In the genomic region with DNA sequence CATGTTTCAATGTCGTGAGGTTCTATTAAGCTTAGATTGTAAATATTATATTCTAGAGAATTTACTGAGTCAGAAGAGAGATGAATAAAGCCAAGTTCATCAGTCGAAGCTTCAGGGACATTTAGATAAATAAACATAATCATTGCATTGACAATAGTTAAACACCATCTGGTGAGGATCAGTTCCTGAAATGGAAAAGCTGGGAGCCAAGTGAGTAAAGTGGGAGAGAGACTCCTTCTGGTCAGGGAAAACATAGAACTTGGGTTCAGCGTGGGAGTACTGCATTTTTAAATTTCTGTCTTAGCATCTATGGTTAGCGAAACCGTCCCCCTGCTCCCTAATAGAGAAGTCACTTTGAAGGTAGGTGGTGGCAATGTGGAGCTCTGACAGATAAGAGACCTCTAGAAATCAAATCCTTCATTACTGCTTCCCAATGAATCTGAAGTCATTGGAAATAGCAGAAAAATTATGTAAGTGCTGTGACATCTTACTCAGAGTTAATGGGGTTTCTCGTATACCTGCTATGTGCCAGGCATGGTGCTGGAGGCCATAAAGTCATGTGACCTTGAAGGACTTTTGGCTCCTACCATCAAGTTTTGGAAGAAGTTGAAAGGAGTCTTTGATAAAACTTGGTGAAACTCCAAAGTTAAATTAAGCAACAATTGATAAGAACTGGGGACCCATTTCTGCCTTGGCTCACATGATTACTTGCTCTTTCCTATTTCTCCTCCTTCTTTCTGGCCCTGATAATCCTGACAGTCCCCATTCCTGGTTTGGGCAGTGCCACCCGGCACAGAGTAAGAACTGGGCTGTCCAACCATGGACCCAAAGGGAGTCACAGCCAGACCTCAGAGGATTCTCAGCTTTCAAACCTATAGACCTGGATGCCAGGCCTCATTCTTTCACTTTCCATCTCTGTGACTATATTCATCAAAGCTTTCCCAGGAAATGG, we compare ENCODE assay signal across 18 cellular contexts.
DNase-seq lines count a peak whose midpoint lies in the region; ATAC-seq and TF ChIP-seq lines count a peak whose summit lies in the region.
"Had no signal": no experiment of that assay in that cellular context is flagged by ENCODE, and none has a peak within 500 bp of the region (broad histone marks: within the 10 kb centered on the region; RNA-seq: fewer than 3 reads in every experiment).

No MANE protein-coding gene starts in this region.

- TF ChIP-seq CTCF in adrenal gland (IDR thresholded peaks at IDR 0.05), result no peak
- peak; percentile 19 for TF ChIP-seq CTCF in foreskin fibroblast (IDR thresholded peaks at IDR 0.05; ENCODE audit: low read depth, low read length)
- TF ChIP-seq CTCF in stomach (IDR thresholded peaks at IDR 0.05), result no peak
- TF ChIP-seq CTCF in BE2C (IDR thresholded peaks at IDR 0.05; ENCODE audit: low read depth, low read length), result no peak

- TF ChIP-seq POLR2A in adrenal gland (IDR thresholded peaks at IDR 0.05), result no peak
- TF ChIP-seq POLR2A in stomach (IDR thresholded peaks at IDR 0.05), result no peak

- no peaks in the 10 kb centered on the region for H3K9me3 ChIP-seq in adrenal gland (replicated peaks in 1 of 3)
- no peaks in the 10 kb centered on the region for H3K9me3 ChIP-seq in stomach
- no peaks in the 10 kb centered on the region for H3K9me3 ChIP-seq in BE2C
- H3K9me3 ChIP-seq: esophagus squamous epithelium, HAP-1 had no signal

- H3K27me3 ChIP-seq in adrenal gland, result no peaks in the 10 kb centered on the region
- no peaks in the 10 kb centered on the region for H3K27me3 ChIP-seq in stomach
- no peaks in the 10 kb centered on the region for H3K27me3 ChIP-seq in BE2C
- H3K27me3 ChIP-seq: esophagus squamous epithelium had no signal

- H3K36me3 ChIP-seq in adrenal gland (replicated peaks in 1 of 2), result no peaks in the 10 kb centered on the region
- H3K36me3 ChIP-seq in stomach, result no peaks in the 10 kb centered on the region
- H3K36me3 ChIP-seq in BE2C, result no peaks in the 10 kb centered on the region
- H3K36me3 ChIP-seq: esophagus squamous epithelium, HAP-1 had no signal

- no peak for TF ChIP-seq EP300 in stomach (IDR thresholded peaks at IDR 0.05)

- ATAC-seq in GM18498 (IDR thresholded peaks at IDR 0.05; ENCODE audit: unreplicated experiment), result no peak

- WGBS in adrenal gland, 4 donors, result 31 to 40% (median 38%) methylated on average over 7 of the region's 7 CpGs
- 40 to 50% (median 44%) methylated on average over 7 of the region's 7 CpGs for WGBS in stomach, 5 donors

- H3K4me1 ChIP-seq in adrenal gland (replicated peaks in 1 of 2) (peaks cover 0 to 34% of the 10 kb centered on the region in 2 donors), stomach (peaks cover 7 to 48% (median 24%) of the 10 kb centered on the region in 4 donors), BE2C (no peaks in the 10 kb centered on the region)
- H3K4me1 ChIP-seq: HAP-1 had no signal

- DNase-seq in GM03348 (ENCODE audit: low spot score) (peak; percentile 27), adrenal gland (peak in 6 of 7 donors; percentile 36 to 64 (median 49)), foreskin fibroblast (peak; percentile 22 to 55), stomach (peak; percentile 55), BE2C (no peak)
- DNase-seq in stimulated activated CD4-positive, alpha-beta T cell treated with anti-CD3 and anti-CD28 coated beads, Interleukin-4, amount 100 ng/mL, for 24 hours, result no peak
- DNase-seq: activated CD4-positive, alpha-beta T cell treated with anti-CD3 and anti-CD28 coated beads, Interleukin-2, amount 50 U/mL, for 48 hours; activated T-cell treated with anti-CD3 and anti-CD28 coated beads, Interleukin-2, amount 50 U/mL, for 1 hour; C1 segment of cervical spinal cord; dorsolateral prefrontal cortex; esophagus squamous epithelium; left cardiac atrium; NCI-H1436; NCI-H82; occipital lobe; stimulated activated CD4-positive, alpha-beta T cell treated with anti-CD3 and anti-CD28 coated beads, Interleukin-4, amount 100 ng/mL, for 1 hour had no signal

- intact Hi-C loops in adrenal gland (cut with DNase I), result no loop called here
- intact Hi-C loops in stomach (cut with DNase I; ENCODE audit: low total_unique reads), result no loop called here

- H3K27ac ChIP-seq in adrenal gland, result peak overlapping the region in 2 of 5 donors; percentile 3 to 52
- peak overlapping the region in 4 of 5 donors; percentile 29 to 76 (median 34) for H3K27ac ChIP-seq in stomach
- H3K27ac ChIP-seq: dorsolateral prefrontal cortex had no signal

- no peak overlapping the region for H3K4me3 ChIP-seq in adrenal gland
- no peak overlapping the region for H3K4me3 ChIP-seq in foreskin fibroblast (ENCODE audit: low read depth in 1 of 2, low read length in 2 of 2)
- H3K4me3 ChIP-seq in stomach, result no peak overlapping the region
- H3K4me3 ChIP-seq in BE2C (ENCODE audit: low read depth, low read length), result no peak overlapping the region
- H3K4me3 ChIP-seq: dorsolateral prefrontal cortex, esophagus squamous epithelium, HAP-1 had no signal

Comparison
In these comparisons a context has a peak if more than half of its experiments do, and no peak if none do; other contexts are left out.
1. DNase-seq: peak in GM03348 (single experiment), adrenal gland (6 of 7), foreskin fibroblast (2 of 2) and stomach (single experiment); none in BE2C (single experiment) and stimulated activated CD4-positive, alpha-beta T cell treated with anti-CD3 and anti-CD28 coated beads, Interleukin-4, amount 100 ng/mL, for 24 hours (single experiment).